In the genomic region with DNA sequence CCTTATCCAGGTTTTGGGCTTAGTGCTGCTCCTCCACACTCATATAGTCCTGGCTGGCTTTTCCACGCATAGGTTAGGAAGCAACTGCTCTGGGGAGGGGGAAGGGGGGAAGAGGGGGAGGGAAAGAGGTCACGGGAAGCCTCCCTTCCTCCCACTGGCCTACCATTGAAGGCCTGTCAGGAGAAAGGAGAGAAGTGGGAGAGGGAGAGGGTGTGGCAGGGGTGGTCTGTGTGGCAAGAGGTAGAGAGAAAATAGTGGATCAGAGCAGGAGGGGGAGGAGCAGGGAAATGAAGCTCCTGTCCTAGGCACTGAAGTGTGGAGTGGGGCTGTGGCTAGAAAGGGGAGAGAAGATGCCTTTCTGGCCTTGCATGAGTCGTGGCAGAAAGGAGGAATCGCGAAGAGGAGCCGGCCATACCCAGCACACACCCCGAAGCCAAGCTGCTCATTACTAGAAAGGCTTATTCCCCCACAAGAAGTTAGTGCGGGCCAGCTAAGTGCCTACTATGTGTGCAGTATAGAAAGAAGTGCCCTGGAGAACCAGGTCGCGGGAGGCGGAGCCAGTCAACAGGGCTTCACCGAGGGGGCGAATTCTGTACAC, we compare ENCODE assay signal across 8 cellular contexts. TPM values are rescaled to one million over a fixed set of nuclear protein-coding genes. Genes with fewer than 3 reads are reported as not detected.
DNase-seq lines count a peak whose midpoint lies in the region; ATAC-seq and TF ChIP-seq lines count a peak whose summit lies in the region.

No MANE protein-coding gene starts in this region.

- peaks cover 0 to 7% of the 10 kb centered on the region in 2 donors for H3K27me3 Mint-ChIP-seq in stimulated activated naive B cell treated with anti-CD40 and anti-IgM and Interleukin-4, amounts not matched to agents 10 μg/mL and 1 μg/mL and 100 μg/mL, for 72 hours

- peaks cover 3 to 18% of the 10 kb centered on the region in 2 donors for H3K36me3 Mint-ChIP-seq in stimulated activated naive B cell treated with anti-CD40 and anti-IgM and Interleukin-4, amounts not matched to agents 10 μg/mL and 1 μg/mL and 100 μg/mL, for 72 hours

- TF ChIP-seq CTCF in foreskin fibroblast (IDR thresholded peaks at IDR 0.05; ENCODE audit: low read depth, low read length), result no peak

- peak overlapping the region; percentile 96 for H3K27ac Mint-ChIP-seq in stimulated activated naive B cell treated with anti-CD40 and anti-IgM and Interleukin-4, amounts not matched to agents 10 μg/mL and 1 μg/mL and 100 μg/mL, for 72 hours

- DNase-seq in NCI-H748 (lab: John Stamatoyannopoulos, UW; ENCODE audit: unreplicated experiment), result peak; percentile 24
- no peak for DNase-seq in NCI-H748 treated with DMSO at 0.1 percent for 48 hours (lab: John Stamatoyannopoulos, UW)
- DNase-seq in SK-N-DZ (ENCODE audit: low spot score), result peak; percentile 22
- DNase-seq in foreskin fibroblast, result no peak
- DNase-seq in stimulated activated naive B cell treated with anti-CD40 and anti-IgM and Interleukin-4, amounts not matched to agents 10 μg/mL and 1 μg/mL and 100 μg/mL, for 72 hours, result no peak
- DNase-seq in Ammon's horn (ENCODE audit: low spot score), result no peak
- no peak for DNase-seq in Kasumi-1 (lab: John Stamatoyannopoulos, UW)
- no peak for DNase-seq in putamen (ENCODE audit: low spot score)

- H3K4me1 Mint-ChIP-seq in stimulated activated naive B cell treated with anti-CD40 and anti-IgM and Interleukin-4, amounts not matched to agents 10 μg/mL and 1 μg/mL and 100 μg/mL, for 72 hours, result peaks cover 21 to 39% of the 10 kb centered on the region in 2 donors

- H3K4me3 ChIP-seq in foreskin fibroblast (ENCODE audit: low read depth in 1 of 2, low read length in 2 of 2), result peak overlapping the region; percentile 57 to 62

- H3K9me3 Mint-ChIP-seq in stimulated activated naive B cell treated with anti-CD40 and anti-IgM and Interleukin-4, amounts not matched to agents 10 μg/mL and 1 μg/mL and 100 μg/mL, for 72 hours, result peaks cover 0 to 6% of the 10 kb centered on the region in 2 donors

- peak overlapping the region; percentile 94 to 99 for H3K4me3 Mint-ChIP-seq in stimulated activated naive B cell treated with anti-CD40 and anti-IgM and Interleukin-4, amounts not matched to agents 10 μg/mL and 1 μg/mL and 100 μg/mL, for 72 hours

- no peak for ATAC-seq in stimulated activated naive B cell treated with anti-CD40 and anti-IgM and Interleukin-4, amounts not matched to agents 10 μg/mL and 1 μg/mL and 100 μg/mL, for 72 hours (replicated peaks)

RNA-seq across cellular contexts. Expression of a gene that starts 1.1 kb away (rescaled TPM):
- polyA plus RNA-seq in SK-N-DZ (2014; cell fraction: cytosol; rRNA removed), result 23.0 and 23.9 TPM in 2 replicates
- polyA plus RNA-seq in SK-N-DZ (2014; cell fraction: nucleus; rRNA removed), result 12.8 and 34.5 TPM in 2 replicates

Comparison
In these comparisons a context has a peak if more than half of its experiments do, and no peak if none do; other contexts are left out.
1. DNase-seq: peak in NCI-H748 (single experiment) and SK-N-DZ (single experiment); none in NCI-H748 treated with DMSO at 0.1 percent for 48 hours (single experiment), foreskin fibroblast (0 of 2), stimulated activated naive B cell treated with anti-CD40 and anti-IgM and Interleukin-4, amounts not matched to agents 10 μg/mL and 1 μg/mL and 100 μg/mL, for 72 hours (single experiment), Ammon's horn (single experiment), Kasumi-1 (0 of 2) and putamen (single experiment).